15 cellular contexts compared by ENCODE assay signal in the genomic region with DNA sequence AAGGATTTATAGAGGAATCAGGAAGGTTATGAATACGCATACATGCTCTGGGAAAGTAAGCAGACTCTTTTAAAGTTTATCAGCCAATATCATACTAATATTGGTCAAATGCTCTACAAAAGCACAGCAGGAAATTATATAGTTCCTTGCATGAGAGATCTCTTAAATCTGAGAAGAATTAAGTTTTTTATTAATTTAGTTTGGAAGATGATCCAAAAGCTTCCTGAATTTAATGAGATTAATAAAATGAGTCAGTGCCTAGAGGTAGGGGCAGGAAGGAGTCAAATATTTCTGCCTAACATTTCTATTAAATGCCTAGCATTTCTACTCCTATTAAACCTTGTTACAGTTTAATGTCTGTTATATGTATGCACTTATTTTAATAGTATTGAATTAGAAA.
"Had no signal": no experiment of that assay in that cellular context is flagged by ENCODE, and none has a peak within 500 bp of the region (broad histone marks: within the 10 kb centered on the region; RNA-seq: fewer than 3 reads in every experiment).

No MANE protein-coding gene starts in this region.

- H3K4me3 ChIP-seq: heart left ventricle, suprapubic skin, thyroid gland had no signal

- H3K36me3 ChIP-seq: heart left ventricle, neutrophil, suprapubic skin, thyroid gland had no signal

- H3K4me1 ChIP-seq: heart left ventricle, suprapubic skin, thyroid gland had no signal

- H3K27ac Mint-ChIP-seq: naive thymus-derived CD4-positive, alpha-beta T cell; stimulated activated effector memory CD8-positive, alpha-beta T cell treated with anti-CD3 and anti-CD28 coated beads, Interleukin-12 subunit alpha, Interleukin-12 subunit beta, amount 100 ng/mL, for 72 hours; type B pancreatic cell had no signal

- H3K4me1 Mint-ChIP-seq: naive thymus-derived CD4-positive, alpha-beta T cell; stimulated activated effector memory CD8-positive, alpha-beta T cell treated with anti-CD3 and anti-CD28 coated beads, Interleukin-12 subunit alpha, Interleukin-12 subunit beta, amount 100 ng/mL, for 72 hours had no signal

- H3K27ac ChIP-seq: heart left ventricle, neutrophil, suprapubic skin, thyroid gland had no signal

- H3K27me3 ChIP-seq: neutrophil, suprapubic skin, thyroid gland had no signal

- DNase-seq: foreskin melanocyte; heart left ventricle; hypothalamus; kidney glomerular epithelial cell; mammary epithelial cell; naive thymus-derived CD4-positive, alpha-beta T cell; right cardiac atrium; stimulated activated CD4-positive, alpha-beta T cell treated with anti-CD3 and anti-CD28 coated beads, Interleukin-4, amount 100 ng/mL, for 1 hour; stimulated activated CD8-positive, alpha-beta memory T cell treated with anti-CD3 and anti-CD28 coated beads, Interleukin-4, amount 100 ng/mL, for 48 hours; stimulated activated naive CD8-positive, alpha-beta T cell treated with anti-CD3 and anti-CD28 coated beads, Interleukin-15, Interleukin-2, amounts not matched to agents 100 U/mL and 50 U/mL, for 24 hours; thyroid gland had no signal

- H3K4me3 Mint-ChIP-seq: naive thymus-derived CD4-positive, alpha-beta T cell; stimulated activated effector memory CD8-positive, alpha-beta T cell treated with anti-CD3 and anti-CD28 coated beads, Interleukin-12 subunit alpha, Interleukin-12 subunit beta, amount 100 ng/mL, for 72 hours had no signal

- ATAC-seq: heart left ventricle; naive thymus-derived CD4-positive, alpha-beta T cell; right cardiac atrium; stimulated activated effector memory CD8-positive, alpha-beta T cell treated with anti-CD3 and anti-CD28 coated beads, Interleukin-12 subunit alpha, Interleukin-12 subunit beta, amount 100 ng/mL, for 72 hours; stimulated activated naive CD8-positive, alpha-beta T cell treated with anti-CD3 and anti-CD28 coated beads, Interleukin-15, Interleukin-2, amounts not matched to agents 100 U/mL and 50 U/mL, for 24 hours had no signal

- H3K36me3 Mint-ChIP-seq: stimulated activated effector memory CD8-positive, alpha-beta T cell treated with anti-CD3 and anti-CD28 coated beads, Interleukin-12 subunit alpha, Interleukin-12 subunit beta, amount 100 ng/mL, for 72 hours had no signal

- H3K27me3 Mint-ChIP-seq: naive thymus-derived CD4-positive, alpha-beta T cell had no signal

- H3K9me3 ChIP-seq: neutrophil, suprapubic skin, thyroid gland had no signal
